ENCODE assay signal across 11 cellular contexts in the genomic region with DNA sequence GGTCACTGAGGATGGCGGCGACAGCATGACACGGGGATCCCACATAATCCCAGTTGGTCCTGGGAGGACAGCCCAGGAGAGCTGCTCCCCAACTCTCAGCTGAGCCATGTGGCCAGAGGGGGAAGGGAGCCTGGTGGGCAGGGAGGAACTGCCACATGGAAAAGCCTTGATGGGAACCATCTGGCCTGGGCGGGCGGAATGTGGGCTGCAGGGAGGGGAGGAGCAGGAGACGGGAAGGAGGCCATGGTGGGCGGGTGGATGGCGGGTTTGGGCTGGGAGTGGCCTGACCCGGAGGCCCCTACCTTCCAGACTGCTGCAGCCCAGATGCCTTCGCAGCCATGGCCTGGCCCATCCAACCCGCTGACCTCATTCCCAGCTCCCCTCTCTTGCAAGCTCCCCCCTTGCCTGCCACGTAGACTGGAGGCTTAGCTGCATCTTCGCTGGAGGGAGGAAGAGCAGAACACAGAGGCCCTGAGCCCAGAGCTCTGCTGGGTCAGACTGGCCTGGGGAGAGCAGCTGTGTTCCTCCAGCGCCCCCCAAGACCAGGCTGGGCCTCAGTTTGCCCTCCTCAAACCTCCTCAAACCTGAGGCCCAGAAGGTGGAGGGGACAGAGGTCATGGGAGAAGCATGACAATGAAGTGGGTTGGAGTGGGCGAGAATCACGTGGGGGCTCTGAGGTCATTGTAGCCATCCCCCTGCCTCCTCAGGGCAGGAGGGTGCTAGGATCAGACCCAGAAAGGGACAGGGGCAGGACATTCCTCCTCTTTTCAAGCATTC. TPM values are rescaled to one million over a fixed set of nuclear protein-coding genes. Genes with fewer than 3 reads are reported as not detected.
DNase-seq lines count a peak whose midpoint lies in the region; ATAC-seq and TF ChIP-seq lines count a peak whose summit lies in the region.
"Had no signal": no experiment of that assay in that cellular context is flagged by ENCODE, and none has a peak within 500 bp of the region (broad histone marks: within the 10 kb centered on the region; RNA-seq: fewer than 3 reads in every experiment).

No MANE protein-coding gene starts in this region.

- H3K36me3 ChIP-seq in mammary epithelial cell (ENCODE audit: insufficient read depth, low read length) (no peaks in the 10 kb centered on the region), ectodermal cell (ENCODE audit: control insufficient read depth, insufficient read depth, low read length) (no peaks in the 10 kb centered on the region), mesodermal cell (ENCODE audit: control insufficient read depth, insufficient read depth, low read length) (no peaks in the 10 kb centered on the region), aorta (ENCODE audit: control insufficient read depth in 1 of 2, insufficient read depth in 2 of 2, low read length in 1 of 2) (no peaks in the 10 kb centered on the region)

- ATAC-seq in aorta (ENCODE audit: low FRiP score): peak; percentile 91

- H3K36me3 Mint-ChIP-seq in MCF 10A (ENCODE audit: insufficient read depth, unreplicated experiment): no peaks in the 10 kb centered on the region

- H3K27me3 Mint-ChIP-seq in MCF 10A (ENCODE audit: insufficient read depth, unreplicated experiment): peaks cover 16% of the 10 kb centered on the region

- H3K4me1 ChIP-seq in mammary epithelial cell (ENCODE audit: insufficient read depth, low read length) (peaks cover 18% of the 10 kb centered on the region), ectodermal cell (ENCODE audit: control insufficient read depth, insufficient read depth, low read length) (peaks cover 55% of the 10 kb centered on the region), mesodermal cell (ENCODE audit: control insufficient read depth, insufficient read depth, low read length, poor library complexity, severe bottlenecking) (peaks cover 72% of the 10 kb centered on the region), aorta (ENCODE audit: control insufficient read depth in 1 of 2, insufficient read depth in 2 of 2, low read length in 2 of 2) (peaks cover 3 to 5% of the 10 kb centered on the region in 2 donors)

- TF ChIP-seq CTCF in MCF 10A (IDR thresholded peaks at IDR 0.05; ENCODE audit: unreplicated experiment) (no peak), mammary epithelial cell (conservative IDR thresholded peaks at IDR 0.05 in 1 of 2, IDR thresholded peaks at IDR 0.05 in 1 of 2; ENCODE audit: extremely low read depth in 1 of 2, insufficient read depth in 1 of 2, low read depth in 1 of 2, low read length in 2 of 2) (no peak)

- intact Hi-C loops in MCF 10A (cut with micrococcal nuclease): no loop called here
- intact Hi-C loops in mammary epithelial cell (cut with micrococcal nuclease): loop anchor here (10.0 kb wide), 1 partner anchor 325 kb away; a partner anchor contains a TSS
- intact Hi-C loops in aorta (cut with DNase I): no loop called here

- H3K9me3 Mint-ChIP-seq in MCF 10A (ENCODE audit: unreplicated experiment): no peaks in the 10 kb centered on the region
- H3K9me3 Mint-ChIP-seq: CD4-positive, alpha-beta T cell had no signal

- H3K9me3 ChIP-seq in mammary epithelial cell (replicated peaks; ENCODE audit: insufficient read depth, low read length): no peaks in the 10 kb centered on the region
- H3K9me3 ChIP-seq in ectodermal cell (ENCODE audit: control insufficient read depth, low read length): no peaks in the 10 kb centered on the region
- no peaks in the 10 kb centered on the region for H3K9me3 ChIP-seq in mesodermal cell (ENCODE audit: control insufficient read depth, low read length)
- no peaks in the 10 kb centered on the region for H3K9me3 ChIP-seq in aorta (ENCODE audit: control insufficient read depth, low read length)

- CTCF ChIA-PET in MCF 10A (lab: Yijun Ruan, JAX) (interaction anchor here (0.6 to 2.9 kb wide), 7 partner anchors 10 to 87 kb away, joined by 3 to 15 read pairs (median 4); no protein-coding TSS in a partner anchor), mammary epithelial cell (lab: Charles Lee; ENCODE audit: low non-redundant PET) (no interaction called here)

- H3K4me3 ChIP-seq in mammary epithelial cell (replicated peaks in 1 of 3; ENCODE audit: insufficient read depth in 1 of 3, low read depth in 2 of 3, low read length in 3 of 3) (no peak overlapping the region), ectodermal cell (ENCODE audit: insufficient read depth, low read depth, low read length) (no peak overlapping the region), mesodermal cell (ENCODE audit: extremely low read depth, insufficient read depth, low read length, poor library complexity, severe bottlenecking) (peak overlapping the region; percentile 2), aorta (ENCODE audit: low read length in 2 of 2) (no peak overlapping the region)

- dilution Hi-C loops in mammary epithelial cell (cut with HindIII; ENCODE audit: low sequenced_read_pairs): no loop called here

- H3K4me1 Mint-ChIP-seq in MCF 10A (ENCODE audit: insufficient read depth, unreplicated experiment): peaks cover 20% of the 10 kb centered on the region

- H4K20me1 ChIP-seq in mammary epithelial cell (ENCODE audit: insufficient read depth, low read length): no peaks in the 10 kb centered on the region

- DNase-seq in MCF 10A (ENCODE audit: unreplicated experiment) (peak; percentile 58), mammary epithelial cell (no peak), aorta (peak; percentile 96), dermis blood vessel endothelial cell (no peak), NOMO-1 (lab: John Stamatoyannopoulos, UW; ENCODE audit: unreplicated experiment in 2 of 2) (no peak)
- DNase-seq in stimulated activated CD4-positive, alpha-beta T cell treated with anti-CD3 and anti-CD28 coated beads, Interleukin-1b, Interleukin-23, amount 100 ng/mL, for 48 hours: no peak
- DNase-seq: activated gamma-delta T cell treated with Interleukin-2 at 50 U/mL for 16 hours had no signal

- in situ Hi-C loops in mammary epithelial cell (cut with MboI; ENCODE audit: low sequenced_read_pairs in 2 of 2): loop anchor here (5.0 to 25.0 kb wide), 3 partner anchors 63 to 278 kb away; a partner anchor contains a TSS

- H3K4me2 ChIP-seq in mammary epithelial cell (ENCODE audit: insufficient read depth, low read depth, low read length): no peak overlapping the region

- no TSS peak for BruUV-seq in MCF 10A (replicated peaks; lab: Mats Ljungman, UMichigan)
- BruUV-seq in mammary epithelial cell (replicated peaks; lab: Mats Ljungman, UMichigan): no TSS peak

- POLR2A ChIA-PET in MCF 10A (lab: Yijun Ruan, JAX): no interaction called here

- H3K9ac ChIP-seq in mammary epithelial cell (ENCODE audit: insufficient read depth, low read length): no peak overlapping the region

- 62% methylated on average over 5 of the region's 16 CpGs for WGBS in mammary epithelial cell (ENCODE audit: low coverage, missing lambda C conversion rate)
- WGBS in ectodermal cell, 2 experiments: 42 to 43% methylated on average over 16 of the region's 16 CpGs
- WGBS in mesodermal cell (ENCODE audit: insufficient coverage in 2 of 2), 2 experiments: 30 to 44% methylated on average over 8 to 13 of the region's 16 CpGs
- 12 to 14% methylated on average over 15 to 16 of the region's 16 CpGs for WGBS in aorta, 2 donors

- H3K27me3 ChIP-seq in mammary epithelial cell (ENCODE audit: insufficient read depth, low read length): no peaks in the 10 kb centered on the region
- peaks cover 5% of the 10 kb centered on the region for H3K27me3 ChIP-seq in ectodermal cell (ENCODE audit: control insufficient read depth, insufficient read depth, low read length, poor library complexity, severe bottlenecking)
- no peaks in the 10 kb centered on the region for H3K27me3 ChIP-seq in aorta (ENCODE audit: control insufficient read depth in 1 of 2, insufficient read depth in 2 of 2, low read length in 1 of 2)

- H3K79me2 ChIP-seq in mammary epithelial cell (ENCODE audit: insufficient read depth, low read length): no peaks in the 10 kb centered on the region

- H3K27ac Mint-ChIP-seq in MCF 10A (ENCODE audit: low read depth, unreplicated experiment): no peak overlapping the region
- H3K27ac Mint-ChIP-seq: CD4-positive, alpha-beta T cell had no signal

- no peak overlapping the region for H3K27ac ChIP-seq in mammary epithelial cell (ENCODE audit: insufficient read depth, low read depth, low read length)
- H3K27ac ChIP-seq in ectodermal cell (ENCODE audit: insufficient read depth, low read depth, low read length, poor library complexity, severe bottlenecking): peak overlapping the region; percentile 67
- H3K27ac ChIP-seq in mesodermal cell (ENCODE audit: low read depth, low read length, severe bottlenecking): peak overlapping the region; percentile 100
- H3K27ac ChIP-seq in aorta (ENCODE audit: low read depth in 1 of 2, low read length in 2 of 2): peak overlapping the region; percentile 83 to 98

- no peak overlapping the region for H3K4me3 Mint-ChIP-seq in MCF 10A (ENCODE audit: unreplicated experiment)
- H3K4me3 Mint-ChIP-seq: CD4-positive, alpha-beta T cell had no signal

- H2AFZ ChIP-seq in mammary epithelial cell (ENCODE audit: low read depth, low read length): no peak overlapping the region

RNA-seq across cellular contexts. Expression of a gene that starts 8.2 kb away (rescaled TPM):
- total RNA-seq in MCF 10A (2022) (3.4 and 4.5 TPM in 2 replicates), mammary epithelial cell (10 to 100 TPM in 1 of 2 donors, 1 to 10 TPM in 1; 9.2 to 14.2 TPM), aorta (100 to 1,000 TPM; 400 to 948 TPM), dermis blood vessel endothelial cell (4.2 and 12.6 TPM in 2 replicates)
- polyA plus RNA-seq in mammary epithelial cell (1.8 TPM), aorta (100 to 1,000 TPM in 1 of 2 donors, 10 to 100 TPM in 1; 70.2 to 391 TPM)
- polyA minus RNA-seq in mammary epithelial cell: 11.4 TPM
- polyA plus RNA-seq in ectodermal cell (2013, experiment 1 of 4): 46.3 TPM
- polyA plus RNA-seq in ectodermal cell (2013, experiment 2 of 4): 42.2 TPM
- 41.0 TPM for polyA plus RNA-seq in ectodermal cell (2013, experiment 3 of 4)
- polyA plus RNA-seq in ectodermal cell (2013, experiment 4 of 4): 45.8 TPM
- polyA plus RNA-seq in mesodermal cell (2013, experiment 1 of 2): 852 TPM
- polyA plus RNA-seq in mesodermal cell (2013, experiment 2 of 2): 735 TPM

RNA-seq across cellular contexts. Expression of a gene that starts 43.9 kb away (rescaled TPM):
- total RNA-seq in MCF 10A (2022): not detected in 2 replicates
- not detected for total RNA-seq in mammary epithelial cell
- not detected for polyA plus RNA-seq in mammary epithelial cell
- not detected for polyA minus RNA-seq in mammary epithelial cell
- not detected for polyA plus RNA-seq in ectodermal cell (2013, experiment 1 of 4)
- polyA plus RNA-seq in ectodermal cell (2013, experiment 2 of 4): 1.8 TPM
- 0.96 TPM for polyA plus RNA-seq in ectodermal cell (2013, experiment 3 of 4)
- 1.3 TPM for polyA plus RNA-seq in ectodermal cell (2013, experiment 4 of 4)
- 2.4 TPM for polyA plus RNA-seq in mesodermal cell (2013, experiment 1 of 2)
- 1.3 TPM for polyA plus RNA-seq in mesodermal cell (2013, experiment 2 of 2)
- total RNA-seq in aorta: 10 to 100 TPM; 91.8 to 92.7 TPM
- 100 to 1,000 TPM in 1 of 2 donors, 10 to 100 TPM in 1; 86.4 to 198 TPM for polyA plus RNA-seq in aorta
- total RNA-seq in dermis blood vessel endothelial cell: not detected in 2 replicates
- total RNA-seq: CD4-positive, alpha-beta T cell; HT1080 had no signal

RNA-seq across cellular contexts. Expression of a gene that starts 59.2 kb away (rescaled TPM):
- total RNA-seq in MCF 10A (2022): 33.4 and 34.8 TPM in 2 replicates
- 10 to 100 TPM; 19.5 to 46.7 TPM for total RNA-seq in mammary epithelial cell
- 13.7 TPM for polyA plus RNA-seq in mammary epithelial cell
- polyA minus RNA-seq in mammary epithelial cell: 19.9 TPM
- 30.9 TPM for polyA plus RNA-seq in ectodermal cell (2013, experiment 1 of 4)
- polyA plus RNA-seq in ectodermal cell (2013, experiment 2 of 4): 25.8 TPM
- 22.3 TPM for polyA plus RNA-seq in ectodermal cell (2013, experiment 3 of 4)
- 24.5 TPM for polyA plus RNA-seq in ectodermal cell (2013, experiment 4 of 4)
- polyA plus RNA-seq in mesodermal cell (2013, experiment 1 of 2): 45.5 TPM
- 36.7 TPM for polyA plus RNA-seq in mesodermal cell (2013, experiment 2 of 2)
- 10 to 100 TPM; 64.4 to 99.0 TPM for total RNA-seq in aorta
- 10 to 100 TPM; 20.3 to 26.1 TPM for polyA plus RNA-seq in aorta
- 35.2 and 45.8 TPM in 2 replicates for total RNA-seq in dermis blood vessel endothelial cell

Comparison
In these comparisons a context has a peak if more than half of its experiments do, and no peak if none do; other contexts are left out.
1. DNase-seq: peak in MCF 10A (single experiment) and aorta (2 of 2); none in mammary epithelial cell (single experiment), dermis blood vessel endothelial cell (single experiment), NOMO-1 (0 of 2) and stimulated activated CD4-positive, alpha-beta T cell treated with anti-CD3 and anti-CD28 coated beads, Interleukin-1b, Interleukin-23, amount 100 ng/mL, for 48 hours (single experiment).
2. RNA of a gene that starts 8.2 kb away (total RNA-seq): 400 to 948 TPM in aorta; 9.2 to 14.2 TPM in mammary epithelial cell, 4.2 to 12.6 TPM in dermis blood vessel endothelial cell and 3.4 to 4.5 TPM in MCF 10A; every median in the first group is over 10 times any median in the second.
3. RNA of a gene that starts 43.9 kb away (total RNA-seq): 91.8 to 92.7 TPM in aorta; not detected in MCF 10A, not detected in mammary epithelial cell and not detected in dermis blood vessel endothelial cell; every median in the first group is over 10 times any median in the second.